Comparison of ENCODE assay signal across 12 cellular contexts in the genomic region with DNA sequence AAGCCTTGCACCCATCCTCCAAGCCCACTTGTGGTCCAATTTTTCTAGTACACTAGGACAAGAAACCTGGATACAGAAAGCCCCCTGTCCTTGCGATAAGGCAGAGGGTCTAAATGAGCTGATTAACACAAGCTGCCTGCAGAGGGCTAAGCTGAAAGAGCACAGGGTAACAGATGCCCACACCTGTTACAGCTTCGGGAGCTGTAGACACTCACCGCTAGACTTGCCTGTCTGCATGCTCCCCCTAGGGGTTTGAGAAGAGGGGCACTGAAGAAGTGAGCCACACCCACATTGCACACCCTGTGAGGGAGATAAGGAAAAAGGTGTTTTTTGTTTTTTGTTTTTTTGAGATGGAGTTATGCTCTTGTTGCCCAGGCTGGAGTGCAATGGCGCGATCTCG.
DNase-seq lines count a peak whose midpoint lies in the region; ATAC-seq and TF ChIP-seq lines count a peak whose summit lies in the region.
"Had no signal": no experiment of that assay in that cellular context is flagged by ENCODE, and none has a peak within 500 bp of the region (broad histone marks: within the 10 kb centered on the region; RNA-seq: fewer than 3 reads in every experiment).

No MANE protein-coding gene starts in this region.

- DNase-seq in SK-N-SH (no peak), NCI-H146 treated with DMSO at 0.1 percent for 48 hours (lab: John Stamatoyannopoulos, UW; ENCODE audit: unreplicated experiment) (peak; percentile 27), WTC11 (ENCODE audit: low spot score) (peak; percentile 46), DMS153 (lab: John Stamatoyannopoulos, UW) (no peak), sigmoid colon (no peak)
- DNase-seq in stimulated activated naive B cell treated with anti-CD40 and anti-IgM and Interleukin-4, amounts not matched to agents 10 μg/mL and 1 μg/mL and 100 μg/mL, for 72 hours, result peak; percentile 12
- DNase-seq: activated CD4-positive, alpha-beta T cell treated with anti-CD3 and anti-CD28 coated beads for 48 hours; NCI-H187 treated with DMSO at 0.1 percent for 48 hours had no signal

- H3K9me3 ChIP-seq in SK-N-SH (no peaks in the 10 kb centered on the region), sigmoid colon (no peaks in the 10 kb centered on the region)
- H3K9me3 ChIP-seq: tibial nerve had no signal

- peak; percentile 42 for TF ChIP-seq RAD21 in SK-N-SH (IDR thresholded peaks at IDR 0.05; ENCODE audit: low read length)

- H3K27me3 ChIP-seq in SK-N-SH (ENCODE audit: insufficient read depth) (no peaks in the 10 kb centered on the region), sigmoid colon (no peaks in the 10 kb centered on the region)
- H3K27me3 ChIP-seq: tibial nerve had no signal

- H3K36me3 ChIP-seq in SK-N-SH (replicated peaks in 1 of 2; ENCODE audit: control insufficient read depth in 1 of 2, insufficient read depth in 2 of 2, low read length in 1 of 2), result no peaks in the 10 kb centered on the region
- no peaks in the 10 kb centered on the region for H3K36me3 ChIP-seq in sigmoid colon
- H3K36me3 ChIP-seq: tibial nerve had no signal

- no peaks in the 10 kb centered on the region for H3F3A ChIP-seq in SK-N-SH (replicated peaks; ENCODE audit: insufficient read depth)

- H3K4me1 ChIP-seq in SK-N-SH (ENCODE audit: control insufficient read depth in 1 of 2, insufficient read depth in 2 of 2, low read depth in 1 of 2, low read length in 1 of 2) (no peaks in the 10 kb centered on the region; a peak in 1 of 4 replicates), sigmoid colon (no peaks in the 10 kb centered on the region)
- H3K4me1 ChIP-seq: tibial nerve had no signal

- no peak overlapping the region for H3K9ac ChIP-seq in SK-N-SH

- ATAC-seq in SK-N-SH treated with all-trans-retinoic acid at 6 μM for 48 hours (no peak), WTC11 (peak; percentile 99), HG02571 (IDR thresholded peaks at IDR 0.05; ENCODE audit: unreplicated experiment) (no peak)
- peak; percentile 50 to 60 for ATAC-seq in stimulated activated naive B cell treated with anti-CD40 and anti-IgM and Interleukin-4, amounts not matched to agents 10 μg/mL and 1 μg/mL and 100 μg/mL, for 72 hours (replicated peaks)

- H3K27ac Mint-ChIP-seq in WTC11, result no peak overlapping the region
- no peak overlapping the region for H3K27ac Mint-ChIP-seq in stimulated activated naive B cell treated with anti-CD40 and anti-IgM and Interleukin-4, amounts not matched to agents 10 μg/mL and 1 μg/mL and 100 μg/mL, for 72 hours
- H3K27ac Mint-ChIP-seq: activated T-helper 2 cell treated with anti-CD3 and anti-CD28 coated beads, Interferon-gamma antibody, Interleukin-2, Interleukin-4, amounts not matched to agents 10 μg/mL and 5 μg/mL and 100 μg/mL, durations not matched to agents 14 hours and 24 hours and 36 hours had no signal

- no peak overlapping the region for H3K4me2 ChIP-seq in SK-N-SH

- no peak overlapping the region for H3K4me3 Mint-ChIP-seq in WTC11
- no peak overlapping the region for H3K4me3 Mint-ChIP-seq in stimulated activated naive B cell treated with anti-CD40 and anti-IgM and Interleukin-4, amounts not matched to agents 10 μg/mL and 1 μg/mL and 100 μg/mL, for 72 hours

- POLR2A ChIA-PET in SK-N-SH (lab: Yijun Ruan, JAX), result no interaction called here
- POLR2A ChIA-PET in WTC11 (lab: Charles Lee), result interaction anchor here (1.0 kb wide), 1 partner anchor 11 kb away, joined by 3 read pairs; no protein-coding TSS in a partner anchor

- TF ChIP-seq EP300 in SK-N-SH (IDR thresholded peaks at IDR 0.05; ENCODE audit: borderline replicate concordance in 1 of 2, low read depth in 1 of 2, low read length in 1 of 2) (no peak), sigmoid colon (IDR thresholded peaks at IDR 0.05) (no peak)

- no peaks in the 10 kb centered on the region for H4K20me1 ChIP-seq in SK-N-SH (ENCODE audit: insufficient read depth)

- H3K4me1 Mint-ChIP-seq in WTC11, result peaks cover 12% of the 10 kb centered on the region; the same call in 1 of the 2 replicates
- peaks cover 10 to 23% of the 10 kb centered on the region in 2 donors for H3K4me1 Mint-ChIP-seq in stimulated activated naive B cell treated with anti-CD40 and anti-IgM and Interleukin-4, amounts not matched to agents 10 μg/mL and 1 μg/mL and 100 μg/mL, for 72 hours

- H3K27me3 Mint-ChIP-seq in WTC11 (ENCODE audit: low read depth), result peaks cover 56% of the 10 kb centered on the region
- no peaks in the 10 kb centered on the region for H3K27me3 Mint-ChIP-seq in stimulated activated naive B cell treated with anti-CD40 and anti-IgM and Interleukin-4, amounts not matched to agents 10 μg/mL and 1 μg/mL and 100 μg/mL, for 72 hours

- no peak for TF ChIP-seq POLR2A in sigmoid colon (IDR thresholded peaks at IDR 0.05)

- no peaks in the 10 kb centered on the region for H3K9me3 Mint-ChIP-seq in WTC11
- no peaks in the 10 kb centered on the region for H3K9me3 Mint-ChIP-seq in stimulated activated naive B cell treated with anti-CD40 and anti-IgM and Interleukin-4, amounts not matched to agents 10 μg/mL and 1 μg/mL and 100 μg/mL, for 72 hours

- H3K4me3 ChIP-seq in SK-N-SH (ENCODE audit: low read depth in 2 of 2, low read length in 1 of 2), result no peak overlapping the region
- H3K4me3 ChIP-seq in sigmoid colon, result no peak overlapping the region
- H3K4me3 ChIP-seq: tibial nerve had no signal

- H3K27ac ChIP-seq in SK-N-SH (ENCODE audit: low read depth in 2 of 2, low read length in 1 of 2) (no peak overlapping the region), sigmoid colon (no peak overlapping the region)
- H3K27ac ChIP-seq: tibial nerve had no signal

- H3K79me2 ChIP-seq in SK-N-SH (ENCODE audit: insufficient read depth), result no peaks in the 10 kb centered on the region

- no peak overlapping the region for H2AFZ ChIP-seq in SK-N-SH (ENCODE audit: low read depth)

- intact Hi-C loops in sigmoid colon (cut with DNase I), result no loop called here

- H3K36me3 Mint-ChIP-seq in WTC11, result no peaks in the 10 kb centered on the region
- no peaks in the 10 kb centered on the region for H3K36me3 Mint-ChIP-seq in stimulated activated naive B cell treated with anti-CD40 and anti-IgM and Interleukin-4, amounts not matched to agents 10 μg/mL and 1 μg/mL and 100 μg/mL, for 72 hours

- H3K9me2 ChIP-seq in SK-N-SH, result no peaks in the 10 kb centered on the region

- CTCF ChIA-PET in SK-N-SH (lab: Yijun Ruan, JAX) (no interaction called here), WTC11 (lab: Charles Lee) (interaction anchor here (0.6 to 1.6 kb wide), 14 partner anchors 11 to 1834 kb away, joined by 3 to 9 read pairs (median 4); no protein-coding TSS in a partner anchor)

- no peak; the same call in 1 of the 2 replicates for TF ChIP-seq CTCF in SK-N-SH (IDR thresholded peaks at IDR 0.05)
- peak; percentile 40; the same call in 1 of the 2 replicates for TF ChIP-seq CTCF in WTC11 (IDR thresholded peaks at IDR 0.05)
- TF ChIP-seq CTCF in sigmoid colon (IDR thresholded peaks at IDR 0.05), result no peak

- 85% methylated on average over 6 of the region's 6 CpGs for WGBS in SK-N-SH (ENCODE audit: low lambda C conversion rate)
- WGBS in sigmoid colon, 2 donors, result 60 to 71% methylated on average over 6 of the region's 6 CpGs

TF ChIP-seq in SK-N-SH, 30 proteins besides CTCF, POLR2A, EP300 and RAD21 (continues in another document):
- no peak for TF ChIP-seq NRF1 (IDR thresholded peaks at IDR 0.05; ENCODE audit: low read depth, low read length)
- TF ChIP-seq, protein P1, sequence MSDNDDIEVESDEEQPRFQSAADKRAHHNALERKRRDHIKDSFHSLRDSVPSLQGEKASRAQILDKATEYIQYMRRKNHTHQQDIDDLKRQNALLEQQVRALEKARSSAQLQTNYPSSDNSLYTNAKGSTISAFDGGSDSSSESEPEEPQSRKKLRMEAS (IDR thresholded peaks at IDR 0.05; ENCODE audit: low read depth), result no peak

TF ChIP-seq in SK-N-SH treated with all-trans-retinoic acid at 6 μM for 48 hours, 23 proteins besides CTCF, POLR2A, EP300 and RAD21 (continues in another document):
- no peak for TF ChIP-seq PPARA (CRISPR knock-in tag; IDR thresholded peaks at IDR 0.05; ENCODE audit: borderline replicate concordance)
- TF ChIP-seq ZFP3 (CRISPR knock-in tag; IDR thresholded peaks at IDR 0.05), result no peak
- TF ChIP-seq ESRRG (CRISPR knock-in tag; IDR thresholded peaks at IDR 0.05), result no peak
- TF ChIP-seq, protein P2, sequence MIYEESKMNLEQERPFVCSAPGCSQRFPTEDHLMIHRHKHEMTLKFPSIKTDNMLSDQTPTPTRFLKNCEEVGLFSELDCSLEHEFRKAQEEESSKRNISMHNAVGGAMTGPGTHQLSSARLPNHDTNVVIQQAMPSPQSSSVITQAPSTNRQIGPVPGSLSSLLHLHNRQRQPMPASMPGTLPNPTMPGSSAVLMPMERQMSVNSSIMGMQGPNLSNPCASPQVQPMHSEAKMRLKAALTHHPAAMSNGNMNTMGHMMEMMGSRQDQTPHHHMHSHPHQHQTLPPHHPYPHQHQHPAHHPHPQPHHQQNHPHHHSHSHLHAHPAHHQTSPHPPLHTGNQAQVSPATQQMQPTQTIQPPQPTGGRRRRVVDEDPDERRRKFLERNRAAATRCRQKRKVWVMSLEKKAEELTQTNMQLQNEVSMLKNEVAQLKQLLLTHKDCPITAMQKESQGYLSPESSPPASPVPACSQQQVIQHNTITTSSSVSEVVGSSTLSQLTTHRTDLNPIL (CRISPR knock-in tag; IDR thresholded peaks at IDR 0.05; ENCODE audit: low read depth), result no peak
- TF ChIP-seq ZC3H10 (CRISPR knock-in tag; IDR thresholded peaks at IDR 0.05), result no peak

TF ChIP-seq in WTC11, 78 proteins besides CTCF, POLR2A, EP300 and RAD21 (continues in another document):
- TF ChIP-seq, protein P3, sequence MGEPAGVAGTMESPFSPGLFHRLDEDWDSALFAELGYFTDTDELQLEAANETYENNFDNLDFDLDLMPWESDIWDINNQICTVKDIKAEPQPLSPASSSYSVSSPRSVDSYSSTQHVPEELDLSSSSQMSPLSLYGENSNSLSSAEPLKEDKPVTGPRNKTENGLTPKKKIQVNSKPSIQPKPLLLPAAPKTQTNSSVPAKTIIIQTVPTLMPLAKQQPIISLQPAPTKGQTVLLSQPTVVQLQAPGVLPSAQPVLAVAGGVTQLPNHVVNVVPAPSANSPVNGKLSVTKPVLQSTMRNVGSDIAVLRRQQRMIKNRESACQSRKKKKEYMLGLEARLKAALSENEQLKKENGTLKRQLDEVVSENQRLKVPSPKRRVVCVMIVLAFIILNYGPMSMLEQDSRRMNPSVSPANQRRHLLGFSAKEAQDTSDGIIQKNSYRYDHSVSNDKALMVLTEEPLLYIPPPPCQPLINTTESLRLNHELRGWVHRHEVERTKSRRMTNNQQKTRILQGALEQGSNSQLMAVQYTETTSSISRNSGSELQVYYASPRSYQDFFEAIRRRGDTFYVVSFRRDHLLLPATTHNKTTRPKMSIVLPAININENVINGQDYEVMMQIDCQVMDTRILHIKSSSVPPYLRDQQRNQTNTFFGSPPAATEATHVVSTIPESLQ (CRISPR knock-in tag; IDR thresholded peaks at IDR 0.05), result no peak
- TF ChIP-seq NR2C2 (CRISPR knock-in tag; IDR thresholded peaks at IDR 0.05) (no peak), ZNF416 (CRISPR knock-in tag; IDR thresholded peaks at IDR 0.05) (no peak), NR3C1 (CRISPR knock-in tag; conservative IDR thresholded peaks at IDR 0.05; ENCODE audit: low read depth) (no peak), IRF2 (CRISPR knock-in tag; IDR thresholded peaks at IDR 0.05; ENCODE audit: borderline replicate concordance, low read depth) (no peak)

Comparison
In these comparisons a context has a peak if more than half of its experiments do, and no peak if none do; other contexts are left out.
1. DNase-seq: peak in NCI-H146 treated with DMSO at 0.1 percent for 48 hours (single experiment), WTC11 (single experiment) and stimulated activated naive B cell treated with anti-CD40 and anti-IgM and Interleukin-4, amounts not matched to agents 10 μg/mL and 1 μg/mL and 100 μg/mL, for 72 hours (single experiment); none in SK-N-SH (single experiment), DMS153 (single experiment) and sigmoid colon (single experiment).
2. ATAC-seq: peak in WTC11 (single experiment) and stimulated activated naive B cell treated with anti-CD40 and anti-IgM and Interleukin-4, amounts not matched to agents 10 μg/mL and 1 μg/mL and 100 μg/mL, for 72 hours (2 of 2); none in SK-N-SH treated with all-trans-retinoic acid at 6 μM for 48 hours (single experiment) and HG02571 (single experiment).